Comparison of ENCODE assay signal across 1 cellular context in the genomic region with DNA sequence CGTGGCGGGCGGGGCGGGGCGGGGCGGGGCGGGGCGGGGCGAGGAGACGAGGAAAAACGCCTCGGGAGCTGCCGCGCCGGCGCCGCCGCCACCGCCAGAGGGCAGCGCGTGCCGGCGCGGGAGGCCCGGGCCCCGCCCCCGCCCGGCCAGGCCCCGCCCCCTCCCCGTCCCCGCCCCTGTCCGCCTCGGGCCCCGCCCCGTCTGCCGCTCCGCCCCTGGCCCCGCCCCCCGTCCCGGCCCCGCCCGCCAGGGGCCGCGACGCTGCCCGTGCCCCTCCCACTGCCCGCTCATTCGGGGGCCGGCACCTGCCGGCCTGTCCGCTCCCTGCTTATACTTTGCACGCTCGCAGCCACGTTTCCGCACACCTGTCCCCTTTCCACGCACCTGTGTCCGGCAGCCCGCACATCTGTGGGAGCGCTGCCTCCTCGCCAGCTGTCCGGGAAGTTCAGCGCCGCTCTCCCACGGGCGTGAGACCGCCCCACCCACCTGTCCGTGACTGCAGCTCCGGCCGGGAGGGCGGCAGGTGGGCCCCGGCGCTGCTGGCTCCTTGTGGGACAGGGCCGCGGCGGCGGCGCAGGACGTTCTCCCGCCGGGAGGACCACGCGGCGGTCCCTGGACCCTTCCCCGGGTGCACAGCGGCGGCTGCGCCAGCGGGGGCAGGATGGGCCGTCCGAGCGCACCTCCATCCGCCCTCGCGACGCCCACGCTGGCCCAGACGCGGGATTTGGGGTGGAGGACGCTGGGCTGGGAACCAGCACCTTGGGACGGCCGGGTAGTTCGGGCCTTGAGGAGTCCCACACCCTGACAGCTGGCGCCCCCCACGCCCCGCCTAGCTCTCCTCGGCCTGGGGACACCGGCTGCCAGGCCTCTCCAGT.
A peak's percentile ranks its signal among the peaks of the same experiment; 100 is the strongest.
TF ChIP-seq lines count a peak whose summit lies in the region.

No MANE protein-coding gene starts in this region.

TF ChIP-seq in IMR-90, 13 proteins besides CTCF, POLR2A, EP300 and RAD21:
- TF ChIP-seq RCOR1 (IDR thresholded peaks at IDR 0.05; ENCODE audit: insufficient replicate concordance, low read length) (peak; percentile 68), FOS (IDR thresholded peaks at IDR 0.05; ENCODE audit: low read depth, low read length) (no peak), BHLHE40 (IDR thresholded peaks at IDR 0.05; ENCODE audit: low read depth, low read length) (no peak), MAZ (IDR thresholded peaks at IDR 0.05; ENCODE audit: borderline replicate concordance, low read depth, low read length) (peak; percentile 60; the same call in 1 of the 2 replicates), NFE2L2 (IDR thresholded peaks at IDR 0.05; ENCODE audit: low read depth, low read length) (no peak), CHD1 (IDR thresholded peaks at IDR 0.05; ENCODE audit: low read depth, low read length) (no peak)
- TF ChIP-seq, protein P1, sequence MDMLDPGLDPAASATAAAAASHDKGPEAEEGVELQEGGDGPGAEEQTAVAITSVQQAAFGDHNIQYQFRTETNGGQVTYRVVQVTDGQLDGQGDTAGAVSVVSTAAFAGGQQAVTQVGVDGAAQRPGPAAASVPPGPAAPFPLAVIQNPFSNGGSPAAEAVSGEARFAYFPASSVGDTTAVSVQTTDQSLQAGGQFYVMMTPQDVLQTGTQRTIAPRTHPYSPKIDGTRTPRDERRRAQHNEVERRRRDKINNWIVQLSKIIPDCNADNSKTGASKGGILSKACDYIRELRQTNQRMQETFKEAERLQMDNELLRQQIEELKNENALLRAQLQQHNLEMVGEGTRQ (IDR thresholded peaks at IDR 0.05; ENCODE audit: low read depth, low read length), result no peak
